ENCODE assay signal across 12 cellular contexts in the genomic region with DNA sequence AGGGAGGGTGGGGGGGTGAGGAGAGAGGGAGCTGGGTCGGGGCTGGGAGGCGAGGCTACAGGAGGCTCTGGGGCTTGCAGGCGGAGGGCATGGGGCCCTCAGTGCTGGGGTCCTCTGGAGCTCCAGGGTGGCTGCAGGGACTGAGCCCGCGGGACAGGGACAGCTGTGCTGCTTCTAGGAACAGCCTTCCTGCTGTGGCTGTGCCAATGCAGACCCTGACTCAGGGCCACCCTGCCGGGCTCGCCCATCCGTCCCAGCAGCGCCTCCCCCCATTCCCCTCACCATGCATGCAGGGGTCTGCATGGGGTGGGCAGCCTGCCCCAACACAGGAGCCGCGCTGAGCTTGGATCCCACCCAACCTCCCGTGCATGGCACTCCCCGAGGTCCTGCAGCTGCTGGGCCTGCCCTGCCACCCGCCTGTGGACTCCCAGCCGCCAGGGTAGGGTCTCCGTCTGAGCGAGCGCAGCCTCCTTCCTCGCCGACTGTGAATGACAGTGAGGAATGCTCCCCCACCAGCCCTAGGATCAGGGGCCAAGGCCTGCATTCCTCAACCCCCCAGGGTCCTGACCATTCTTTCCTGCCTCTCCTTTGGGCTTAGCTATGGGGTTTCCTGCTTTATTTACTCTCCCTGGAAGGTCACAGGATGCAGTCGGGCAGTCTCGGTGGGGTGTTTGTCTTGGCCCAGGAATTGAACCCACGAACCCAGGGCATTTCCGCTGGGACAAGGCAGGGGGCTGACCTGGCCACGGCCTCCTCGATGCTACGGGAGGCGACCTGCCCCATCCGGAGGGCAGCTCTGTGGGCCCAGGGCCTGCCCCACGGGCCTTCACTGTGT. TPM values are rescaled to one million over a fixed set of nuclear protein-coding genes. Genes with fewer than 3 reads are reported as not detected.
A peak's percentile ranks its signal among the peaks of the same experiment; 100 is the strongest.
DNase-seq lines count a peak whose midpoint lies in the region; ATAC-seq and TF ChIP-seq lines count a peak whose summit lies in the region.
"Had no signal": no experiment of that assay in that cellular context is flagged by ENCODE, and none has a peak within 500 bp of the region (broad histone marks: within the 10 kb centered on the region; RNA-seq: fewer than 3 reads in every experiment).

No MANE protein-coding gene starts in this region.

- H3K9me3 ChIP-seq in BE2C (no peaks in the 10 kb centered on the region), right lobe of liver (no peaks in the 10 kb centered on the region)

- H3K36me3 Mint-ChIP-seq in MCF 10A (ENCODE audit: insufficient read depth, unreplicated experiment) = no peaks in the 10 kb centered on the region
- H3K36me3 Mint-ChIP-seq: activated naive CD4-positive, alpha-beta T cell treated with anti-CD3 and anti-CD28 coated beads, Interleukin-2, amount 10 ng/mL, durations not matched to agents 7 days and 5 days had no signal

- WGBS in right lobe of liver (ENCODE audit: insufficient coverage, low coverage, low lambda C conversion rate, missing lambda C conversion rate) = 19% methylated on average over 5 of the region's 30 CpGs

- no peaks in the 10 kb centered on the region for H3K9me3 Mint-ChIP-seq in MCF 10A (ENCODE audit: unreplicated experiment)
- H3K9me3 Mint-ChIP-seq: activated naive CD4-positive, alpha-beta T cell treated with anti-CD3 and anti-CD28 coated beads, Interleukin-2, amount 10 ng/mL, durations not matched to agents 7 days and 5 days had no signal

- H3K36me3 ChIP-seq in BE2C = no peaks in the 10 kb centered on the region
- no peaks in the 10 kb centered on the region for H3K36me3 ChIP-seq in right lobe of liver

- DNase-seq in BE2C (peak; percentile 11), glomerular visceral epithelial cell (ENCODE audit: extremely low spot score) (peak; percentile 24), right lobe of liver (peak; percentile 58 to 87 (median 84)), MCF 10A (ENCODE audit: unreplicated experiment) (no peak), cortex of kidney (lab: John Stamatoyannopoulos, UW) (no peak), foreskin keratinocyte (no peak)
- DNase-seq: activated naive CD4-positive, alpha-beta T cell treated with anti-CD3 and anti-CD28 coated beads, Interleukin-2, amount 10 ng/mL, durations not matched to agents 7 days and 5 days; foreskin melanocyte; NCI-H2029 had no signal

- CTCF ChIA-PET in MCF 10A (lab: Yijun Ruan, JAX) = interaction anchor here (0.6 to 28.9 kb wide), 8 partner anchors 9 to 1670 kb away, joined by 3 to 530 read pairs (median 4); no protein-coding TSS in a partner anchor

- no peak overlapping the region for H3K4me3 ChIP-seq in BE2C (ENCODE audit: low read depth, low read length)
- H3K4me3 ChIP-seq in right lobe of liver = no peak overlapping the region

- H3K27ac ChIP-seq in right lobe of liver (peak overlapping the region; percentile 38 to 62 (median 50)), foreskin keratinocyte (no peak overlapping the region)

- no peak overlapping the region for H3K27ac Mint-ChIP-seq in MCF 10A (ENCODE audit: low read depth, unreplicated experiment)
- H3K27ac Mint-ChIP-seq: activated naive CD4-positive, alpha-beta T cell treated with anti-CD3 and anti-CD28 coated beads, Interleukin-2, amount 10 ng/mL, durations not matched to agents 7 days and 5 days had no signal

- H3K27me3 ChIP-seq in BE2C (no peaks in the 10 kb centered on the region), right lobe of liver (no peaks in the 10 kb centered on the region), foreskin keratinocyte (no peaks in the 10 kb centered on the region)

- POLR2A ChIA-PET in MCF 10A (lab: Yijun Ruan, JAX) = no interaction called here

- intact Hi-C loops in right lobe of liver (cut with DNase I) (no loop called here), MCF 10A (cut with micrococcal nuclease) (no loop called here)

- no TSS peak for BruUV-seq in MCF 10A (replicated peaks; lab: Mats Ljungman, UMichigan)

- ATAC-seq in right lobe of liver = peak; percentile 21 to 36 (median 23)
- no peak for ATAC-seq in foreskin keratinocyte
- no peak for ATAC-seq in GM21576 (IDR thresholded peaks at IDR 0.05; ENCODE audit: unreplicated experiment)
- ATAC-seq: activated CD4-positive, CD25-positive, alpha-beta regulatory T cell treated with anti-CD3 and anti-CD28 coated beads, Interleukin-2, amount 50 U/mL, for 24 hours had no signal

- H3K4me3 Mint-ChIP-seq in MCF 10A (ENCODE audit: unreplicated experiment) = no peak overlapping the region
- H3K4me3 Mint-ChIP-seq: activated naive CD4-positive, alpha-beta T cell treated with anti-CD3 and anti-CD28 coated beads, Interleukin-2, amount 10 ng/mL, durations not matched to agents 7 days and 5 days had no signal

- peak; percentile 43 for TF ChIP-seq POLR2A in right lobe of liver (IDR thresholded peaks at IDR 0.05)

- peaks cover 17% of the 10 kb centered on the region for H3K4me1 Mint-ChIP-seq in MCF 10A (ENCODE audit: insufficient read depth, unreplicated experiment)
- H3K4me1 Mint-ChIP-seq: activated naive CD4-positive, alpha-beta T cell treated with anti-CD3 and anti-CD28 coated beads, Interleukin-2, amount 10 ng/mL, durations not matched to agents 7 days and 5 days had no signal

- H3K4me1 ChIP-seq in BE2C = peaks cover 10% of the 10 kb centered on the region
- H3K4me1 ChIP-seq in right lobe of liver = peaks cover 0 to 96% (median 47%) of the 10 kb centered on the region in 4 donors
- no peaks in the 10 kb centered on the region for H3K4me1 ChIP-seq in foreskin keratinocyte

- H3K27me3 Mint-ChIP-seq in MCF 10A (ENCODE audit: insufficient read depth, unreplicated experiment) = no peaks in the 10 kb centered on the region
- H3K27me3 Mint-ChIP-seq: activated naive CD4-positive, alpha-beta T cell treated with anti-CD3 and anti-CD28 coated beads, Interleukin-2, amount 10 ng/mL, durations not matched to agents 7 days and 5 days had no signal

- TF ChIP-seq CTCF in BE2C (IDR thresholded peaks at IDR 0.05; ENCODE audit: low read depth, low read length) (no peak), right lobe of liver (IDR thresholded peaks at IDR 0.05) (no peak), MCF 10A (IDR thresholded peaks at IDR 0.05; ENCODE audit: unreplicated experiment) (no peak), foreskin keratinocyte (conservative IDR thresholded peaks at IDR 0.05) (no peak)

TF ChIP-seq in PFSK-1, 5 proteins besides CTCF, POLR2A, EP300 and RAD21:
- TF ChIP-seq, protein P1, sequence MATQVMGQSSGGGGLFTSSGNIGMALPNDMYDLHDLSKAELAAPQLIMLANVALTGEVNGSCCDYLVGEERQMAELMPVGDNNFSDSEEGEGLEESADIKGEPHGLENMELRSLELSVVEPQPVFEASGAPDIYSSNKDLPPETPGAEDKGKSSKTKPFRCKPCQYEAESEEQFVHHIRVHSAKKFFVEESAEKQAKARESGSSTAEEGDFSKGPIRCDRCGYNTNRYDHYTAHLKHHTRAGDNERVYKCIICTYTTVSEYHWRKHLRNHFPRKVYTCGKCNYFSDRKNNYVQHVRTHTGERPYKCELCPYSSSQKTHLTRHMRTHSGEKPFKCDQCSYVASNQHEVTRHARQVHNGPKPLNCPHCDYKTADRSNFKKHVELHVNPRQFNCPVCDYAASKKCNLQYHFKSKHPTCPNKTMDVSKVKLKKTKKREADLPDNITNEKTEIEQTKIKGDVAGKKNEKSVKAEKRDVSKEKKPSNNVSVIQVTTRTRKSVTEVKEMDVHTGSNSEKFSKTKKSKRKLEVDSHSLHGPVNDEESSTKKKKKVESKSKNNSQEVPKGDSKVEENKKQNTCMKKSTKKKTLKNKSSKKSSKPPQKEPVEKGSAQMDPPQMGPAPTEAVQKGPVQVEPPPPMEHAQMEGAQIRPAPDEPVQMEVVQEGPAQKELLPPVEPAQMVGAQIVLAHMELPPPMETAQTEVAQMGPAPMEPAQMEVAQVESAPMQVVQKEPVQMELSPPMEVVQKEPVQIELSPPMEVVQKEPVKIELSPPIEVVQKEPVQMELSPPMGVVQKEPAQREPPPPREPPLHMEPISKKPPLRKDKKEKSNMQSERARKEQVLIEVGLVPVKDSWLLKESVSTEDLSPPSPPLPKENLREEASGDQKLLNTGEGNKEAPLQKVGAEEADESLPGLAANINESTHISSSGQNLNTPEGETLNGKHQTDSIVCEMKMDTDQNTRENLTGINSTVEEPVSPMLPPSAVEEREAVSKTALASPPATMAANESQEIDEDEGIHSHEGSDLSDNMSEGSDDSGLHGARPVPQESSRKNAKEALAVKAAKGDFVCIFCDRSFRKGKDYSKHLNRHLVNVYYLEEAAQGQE (IDR thresholded peaks at IDR 0.05; ENCODE audit: insufficient read depth in 1 of 2, low read depth in 2 of 2, low read length in 2 of 2) = no peak
- TF ChIP-seq FOXP2 (optimal IDR thresholded peaks at IDR 0.05; ENCODE audit: borderline replicate concordance, extremely low read depth, extremely low read length, insufficient read depth) = peak; percentile 28

RNA-seq across cellular contexts. Expression of a gene that starts 23.4 kb away (rescaled TPM):
- polyA plus RNA-seq in BE2C (2012; ENCODE audit: insufficient read depth, insufficient read length, low read depth) = 93.6 TPM
- polyA plus RNA-seq in PFSK-1 (2012; ENCODE audit: insufficient read length, low read depth) = 32.8 TPM
- 10 to 100 TPM; 15.0 to 32.3 (median 27.1) TPM for total RNA-seq in right lobe of liver
- 78.5 and 91.3 TPM in 2 replicates for total RNA-seq in MCF 10A (2022)
- total RNA-seq in foreskin keratinocyte = 32.2 and 35.3 TPM in 2 replicates
- polyA plus RNA-seq in foreskin keratinocyte = 19.1 and 19.3 TPM in 2 replicates

Comparison
In these comparisons a context has a peak if more than half of its experiments do, and no peak if none do; other contexts are left out.
1. DNase-seq: peak in BE2C (single experiment), glomerular visceral epithelial cell (single experiment) and right lobe of liver (3 of 3); none in MCF 10A (single experiment), cortex of kidney (single experiment) and foreskin keratinocyte (0 of 2).
2. ATAC-seq: peak in right lobe of liver (4 of 4); none in foreskin keratinocyte (single experiment) and GM21576 (single experiment).